In genomic region chr17:4485676-4486646, GRCh38 we compare ENCODE assay signal across 10 cellular contexts. TPM values are rescaled to one million over a fixed set of nuclear protein-coding genes. Genes with fewer than 3 reads are reported as not detected.
DNase-seq lines count a peak whose midpoint lies in the region; ATAC-seq and TF ChIP-seq lines count a peak whose summit lies in the region.
"Had no signal": no experiment of that assay in that cellular context is flagged by ENCODE, and none has a peak within 500 bp of the region (broad histone marks: within the 10 kb centered on the region; RNA-seq: fewer than 3 reads in every experiment).

No MANE protein-coding gene starts in this region.

- H3F3A ChIP-seq in PC-3 (ENCODE audit: low read length, unreplicated experiment), result no peaks in the 10 kb centered on the region

- no peak overlapping the region for H3K4me3 ChIP-seq in PC-3 (ENCODE audit: low read length)

- H3K27ac ChIP-seq in PC-3 (ENCODE audit: low read length), result no peak overlapping the region

- H3K4me2 ChIP-seq in PC-3 (ENCODE audit: low read length), result no peak overlapping the region

- H2AFZ ChIP-seq in PC-3 (ENCODE audit: low read length), result no peak overlapping the region

- intact Hi-C loops in PC-3 (cut with micrococcal nuclease), result no loop called here

- H3K27me3 ChIP-seq in PC-3 (ENCODE audit: low read length), result no peaks in the 10 kb centered on the region

- no peaks in the 10 kb centered on the region for H3K9me2 ChIP-seq in PC-3 (replicated peaks; ENCODE audit: low read length)

- CTCF ChIA-PET in PC-3 (lab: Charles Lee), result no interaction called here

- no TSS peak for BruUV-seq in PC-3 (replicated peaks; lab: Mats Ljungman, UMichigan)

- no peaks in the 10 kb centered on the region for H3K9me3 ChIP-seq in PC-3 (ENCODE audit: low read length)

- ATAC-seq in GM19351 (IDR thresholded peaks at IDR 0.05; ENCODE audit: unreplicated experiment) (no peak), PC-3 (no peak)

- POLR2A ChIA-PET in PC-3 (lab: Charles Lee; ENCODE audit: unreplicated experiment), result no interaction called here

- no peaks in the 10 kb centered on the region for H3K79me2 ChIP-seq in PC-3 (ENCODE audit: low read length)

- no peak overlapping the region for H3K9ac ChIP-seq in PC-3 (ENCODE audit: low read length)

- TF ChIP-seq CTCF in PC-3 (conservative IDR thresholded peaks at IDR 0.05; ENCODE audit: low read depth, low read length), result no peak

- DNase-seq in T follicular helper cell (ENCODE audit: low read depth) (peak; percentile 30), activated T-cell treated with anti-CD3 and anti-CD28 coated beads for 4 hours (peak; percentile 45), islet precursor cell (peak; percentile 86), NCI-H226 (no peak), NOMO-1 treated with dmso at 0.1 percent for 144 hours (lab: John Stamatoyannopoulos, UW; ENCODE audit: unreplicated experiment) (no peak), PC-3 (no peak)
- peak; percentile 28 to 31 for DNase-seq in stimulated activated CD8-positive, alpha-beta memory T cell treated with anti-CD3 and anti-CD28 coated beads, Interleukin-2, amount 100 ng/mL, for 1 hour (ENCODE audit: low read depth in 2 of 2)
- DNase-seq: NCI-H146 had no signal

- no peaks in the 10 kb centered on the region for H3K36me3 ChIP-seq in PC-3 (ENCODE audit: low read depth, low read length)

- H3K4me1 ChIP-seq in PC-3 (ENCODE audit: insufficient read depth, low read length), result peaks cover 18% of the 10 kb centered on the region

- H4K20me1 ChIP-seq in PC-3 (ENCODE audit: low read length), result no peaks in the 10 kb centered on the region

RNA-seq across cellular contexts. Expression of gene SPNS2, which starts 12.7 kb away (rescaled TPM):
- 2.6 and 7.9 TPM in 2 replicates for total RNA-seq in PC-3 (2014; rRNA removed)

RNA-seq across cellular contexts. Expression of gene SPNS3, which starts 52.2 kb away (rescaled TPM):
- total RNA-seq in PC-3 (2014; rRNA removed), result 0.69 and 2.6 TPM in 2 replicates
- total RNA-seq: bronchial epithelial cell had no signal

Comparison
In these comparisons a context has a peak if more than half of its experiments do, and no peak if none do; other contexts are left out.
1. DNase-seq: peak in T follicular helper cell (single experiment), activated T-cell treated with anti-CD3 and anti-CD28 coated beads for 4 hours (single experiment), islet precursor cell (single experiment) and stimulated activated CD8-positive, alpha-beta memory T cell treated with anti-CD3 and anti-CD28 coated beads, Interleukin-2, amount 100 ng/mL, for 1 hour (2 of 2); none in NCI-H226 (single experiment), NOMO-1 treated with dmso at 0.1 percent for 144 hours (single experiment) and PC-3 (single experiment).